Comparison of ENCODE assay signal across 13 cellular contexts in the genomic region with DNA sequence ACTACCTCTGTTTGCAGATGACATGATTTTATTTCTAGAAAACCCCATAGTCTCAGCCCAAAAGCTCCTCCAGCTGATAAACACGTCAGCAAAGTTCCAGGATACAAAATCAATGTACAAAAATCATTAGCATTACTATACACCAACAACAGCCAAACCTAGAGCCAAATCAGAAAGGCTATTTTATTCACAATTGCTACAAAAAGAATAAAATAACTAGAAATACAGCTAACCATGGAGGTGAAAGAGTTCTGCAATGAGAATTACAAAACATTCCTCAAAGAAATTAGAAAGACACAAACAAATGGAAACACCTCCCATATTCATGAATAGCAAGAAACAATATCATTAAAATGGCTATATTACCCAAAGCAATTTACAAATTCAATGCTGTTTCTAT.
A peak's percentile ranks its signal among the peaks of the same experiment; 100 is the strongest.
DNase-seq lines count a peak whose midpoint lies in the region; ATAC-seq and TF ChIP-seq lines count a peak whose summit lies in the region.
"Had no signal": no experiment of that assay in that cellular context is flagged by ENCODE, and none has a peak within 500 bp of the region (broad histone marks: within the 10 kb centered on the region; RNA-seq: fewer than 3 reads in every experiment).

No MANE protein-coding gene starts in this region.

- H3K36me3 ChIP-seq in MM.1S (replicated peaks; ENCODE audit: insufficient read depth, low read length) = no peaks in the 10 kb centered on the region
- H3K36me3 ChIP-seq: BLaER1 treated with 17β-estradiol and CSF1 and Interleukin-3, amounts not matched to agents 10 nM and 100 nM had no signal

- peak; percentile 56 for DNase-seq in DMS 273 (lab: John Stamatoyannopoulos, UW; ENCODE audit: unreplicated experiment)
- no peak for DNase-seq in DMS 273 treated with DMSO at 0.1 percent for 48 hours (lab: John Stamatoyannopoulos, UW)
- peak; percentile 79 for DNase-seq in NCI-H2227 (lab: John Stamatoyannopoulos, UW; ENCODE audit: unreplicated experiment)
- no peak for DNase-seq in NCI-H2227 treated with DMSO at 0.1 percent for 48 hours (lab: John Stamatoyannopoulos, UW)
- DNase-seq in MM.1S = peak; percentile 30
- DNase-seq in NCI-H774 (lab: John Stamatoyannopoulos, UW) = peak; percentile 64
- no peak for DNase-seq in COLO829 (ENCODE audit: low spot score)
- DNase-seq: CD4-positive, alpha-beta T cell; HCEC 1CT; HFFc6 had no signal

- H3K4me1 ChIP-seq in MM.1S (ENCODE audit: low read length) = no peaks in the 10 kb centered on the region
- H3K4me1 ChIP-seq: BLaER1 treated with 17β-estradiol and CSF1 and Interleukin-3, amounts not matched to agents 10 nM and 100 nM had no signal

- H3K4me3 ChIP-seq in MM.1S (ENCODE audit: low read length) = no peak overlapping the region
- H3K4me3 ChIP-seq: BLaER1 treated with 17β-estradiol and CSF1 and Interleukin-3, amounts not matched to agents 10 nM and 100 nM had no signal

- no peak for ATAC-seq in GM21515 (IDR thresholded peaks at IDR 0.05; ENCODE audit: unreplicated experiment)

- H3K9me2 ChIP-seq in MM.1S (replicated peaks; ENCODE audit: insufficient read depth, low read length) = no peaks in the 10 kb centered on the region

- H3K27me3 ChIP-seq in MM.1S (replicated peaks; ENCODE audit: insufficient read depth, low read length) = no peaks in the 10 kb centered on the region
- H3K27me3 ChIP-seq: BLaER1 treated with 17β-estradiol and CSF1 and Interleukin-3, amounts not matched to agents 10 nM and 100 nM had no signal

- no peak overlapping the region for H3K9ac ChIP-seq in MM.1S (ENCODE audit: low read length)
- H3K9ac ChIP-seq: BLaER1 treated with 17β-estradiol and CSF1 and Interleukin-3, amounts not matched to agents 10 nM and 100 nM had no signal

- H3K79me2 ChIP-seq in MM.1S (ENCODE audit: low read length) = no peaks in the 10 kb centered on the region

- H4K20me1 ChIP-seq in MM.1S (ENCODE audit: insufficient read depth, low read length) = no peaks in the 10 kb centered on the region
- H4K20me1 ChIP-seq: BLaER1 treated with 17β-estradiol and CSF1 and Interleukin-3, amounts not matched to agents 10 nM and 100 nM had no signal

- H3K27ac ChIP-seq in MM.1S (ENCODE audit: low read length) = no peak overlapping the region
- H3K27ac ChIP-seq: 22Rv1; BLaER1 treated with 17β-estradiol and CSF1 and Interleukin-3, amounts not matched to agents 10 nM and 100 nM had no signal

- no peak for TF ChIP-seq CTCF in MM.1S (IDR thresholded peaks at IDR 0.05; ENCODE audit: low read length)

- H3K9me3 ChIP-seq in MM.1S (replicated peaks; ENCODE audit: insufficient read depth, low read length) = no peaks in the 10 kb centered on the region

- no peaks in the 10 kb centered on the region for H3F3A ChIP-seq in MM.1S (ENCODE audit: insufficient read depth, low read length)

- no peak overlapping the region for H2AFZ ChIP-seq in MM.1S (ENCODE audit: low read length)

- H3K4me2 ChIP-seq in MM.1S (ENCODE audit: low read depth, low read length) = no peak overlapping the region
- H3K4me2 ChIP-seq: BLaER1 treated with 17β-estradiol and CSF1 and Interleukin-3, amounts not matched to agents 10 nM and 100 nM had no signal

Comparison
In these comparisons a context has a peak if more than half of its experiments do, and no peak if none do; other contexts are left out.
1. DNase-seq: peak in DMS 273 (single experiment), NCI-H2227 (single experiment), MM.1S (single experiment) and NCI-H774 (single experiment); none in DMS 273 treated with DMSO at 0.1 percent for 48 hours (single experiment), NCI-H2227 treated with DMSO at 0.1 percent for 48 hours (single experiment) and COLO829 (single experiment).